In the genomic region with DNA sequence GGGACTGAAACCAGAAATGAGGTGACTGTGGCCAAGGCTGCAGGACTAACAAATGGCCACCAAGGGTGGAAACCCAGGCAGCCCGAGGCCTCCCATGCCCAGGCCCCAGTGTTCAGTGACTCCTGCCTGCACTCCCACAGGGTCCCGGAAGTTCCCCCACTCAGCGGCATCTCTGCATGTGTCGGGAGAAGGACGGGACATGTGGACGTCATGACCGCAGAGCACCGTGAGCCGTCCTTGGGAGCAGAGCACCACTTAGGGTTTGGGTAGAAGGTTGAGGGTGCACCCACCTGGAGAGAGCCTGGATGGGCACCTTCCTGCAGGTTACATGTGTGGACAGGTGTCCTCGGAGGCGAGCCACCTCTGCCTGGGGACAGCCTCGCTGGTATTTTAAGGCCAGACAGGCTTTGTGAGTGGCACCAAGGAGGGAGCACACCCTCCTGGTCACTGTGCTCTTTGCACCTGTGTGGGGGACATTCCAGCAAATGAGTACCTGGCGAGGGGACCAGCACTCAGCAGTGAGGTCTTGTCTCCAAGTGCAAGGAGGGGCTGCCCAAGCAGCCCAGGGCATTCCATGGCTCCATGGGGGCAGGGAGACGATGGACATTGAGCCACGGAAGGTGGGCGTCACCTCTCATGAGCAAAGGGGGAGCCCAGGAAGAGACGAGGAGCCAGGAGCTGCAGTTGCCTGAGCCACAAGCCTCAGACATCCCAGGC, we compare ENCODE assay signal across 1 cellular context.
TF ChIP-seq lines count a peak whose summit lies in the region.

No MANE protein-coding gene starts in this region.

TF ChIP-seq in H1, 55 proteins besides CTCF, POLR2A, EP300 and RAD21:
- TF ChIP-seq EZH2 (IDR thresholded peaks at IDR 0.05; ENCODE audit: low read depth, low read length, severe bottlenecking) (no peak), RXRA (IDR thresholded peaks at IDR 0.05; ENCODE audit: insufficient read depth, low read depth, low read length) (no peak), TAF1 (IDR thresholded peaks at IDR 0.05; ENCODE audit: low read depth, low read length) (no peak), RBBP5 (IDR thresholded peaks at IDR 0.05; ENCODE audit: borderline replicate concordance, low read depth, low read length) (no peak), TAF7 (optimal IDR thresholded peaks at IDR 0.05; ENCODE audit: borderline replicate concordance, low read depth, low read length) (no peak), PHF8 (conservative IDR thresholded peaks at IDR 0.05; ENCODE audit: low read depth, low read length) (no peak), HDAC2 (IDR thresholded peaks at IDR 0.05; ENCODE audit: borderline replicate concordance in 1 of 2, low read depth in 2 of 2, low read length in 2 of 2) (no peak), CTBP2 (IDR thresholded peaks at IDR 0.05; ENCODE audit: borderline replicate concordance, insufficient read depth, insufficient read length, low read length) (no peak), ZNF274 (IDR thresholded peaks at IDR 0.05; ENCODE audit: borderline replicate concordance, extremely low read depth, low read length) (no peak), JUND (IDR thresholded peaks at IDR 0.05; ENCODE audit: low read length) (no peak)
- TF ChIP-seq, protein P1, sequence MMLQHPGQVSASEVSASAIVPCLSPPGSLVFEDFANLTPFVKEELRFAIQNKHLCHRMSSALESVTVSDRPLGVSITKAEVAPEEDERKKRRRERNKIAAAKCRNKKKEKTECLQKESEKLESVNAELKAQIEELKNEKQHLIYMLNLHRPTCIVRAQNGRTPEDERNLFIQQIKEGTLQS (IDR thresholded peaks at IDR 0.05; ENCODE audit: insufficient read depth, low read depth, low read length), result no peak
